8 cellular contexts compared by ENCODE assay signal in the genomic region with DNA sequence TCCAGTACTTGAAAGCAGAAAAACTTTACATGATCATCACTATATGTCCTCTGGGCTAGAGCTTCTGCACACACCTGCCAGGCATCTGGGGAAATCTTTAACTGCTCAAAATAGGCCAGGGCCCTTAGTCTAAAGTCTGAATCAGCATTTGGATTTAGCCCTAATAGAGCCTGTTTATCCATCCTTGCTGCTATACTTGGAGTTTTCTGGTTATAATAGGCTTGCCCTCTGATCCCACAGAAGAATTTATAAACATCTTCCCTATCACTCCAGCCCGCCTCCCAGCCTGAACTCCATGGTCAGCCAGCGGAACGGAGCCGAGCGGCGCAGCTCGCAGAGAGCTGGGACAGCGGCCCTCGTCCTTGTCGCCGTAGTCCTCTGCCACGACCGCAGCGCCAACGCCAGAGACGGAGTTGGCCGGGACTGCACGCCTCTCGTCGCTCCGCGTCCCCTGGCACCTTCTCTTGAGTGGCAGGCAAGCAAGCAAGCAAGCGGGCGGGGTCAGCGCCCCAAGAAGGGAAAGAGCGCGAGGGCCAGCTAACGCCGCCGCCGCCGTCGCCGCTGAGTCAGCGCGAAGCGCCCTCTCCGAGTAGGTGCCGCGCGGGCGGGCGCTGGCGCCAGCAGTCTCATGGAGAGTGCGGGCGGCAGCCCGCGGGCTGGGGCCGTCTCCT. TPM values are rescaled to one million over a fixed set of nuclear protein-coding genes. Genes with fewer than 3 reads are reported as not detected.
A peak's percentile ranks its signal among the peaks of the same experiment; 100 is the strongest.
DNase-seq lines count a peak whose midpoint lies in the region; ATAC-seq and TF ChIP-seq lines count a peak whose summit lies in the region.

No MANE protein-coding gene starts in this region.

- H2BK5ac ChIP-seq in trophoblast cell (ENCODE audit: low read depth, low read length, poor library complexity): peak overlapping the region; percentile 52

- H3K4me3 Mint-ChIP-seq in activated naive CD8-positive, alpha-beta T cell treated with anti-CD3 and anti-CD28 coated beads, Interleukin-2, amount 50 U/mL, for 24 hours: peak overlapping the region; percentile 67

- peaks cover 6% of the 10 kb centered on the region for H3K9me3 Mint-ChIP-seq in activated naive CD8-positive, alpha-beta T cell treated with anti-CD3 and anti-CD28 coated beads, Interleukin-2, amount 50 U/mL, for 24 hours

- peak overlapping the region; percentile 63 for H4K8ac ChIP-seq in trophoblast cell (ENCODE audit: low read depth, low read length)

- no peak for TF ChIP-seq EP300 in transverse colon (IDR thresholded peaks at IDR 0.05; ENCODE audit: low read depth)

- H2BK120ac ChIP-seq in trophoblast cell (ENCODE audit: insufficient read depth, low read length, poor library complexity): peak overlapping the region; percentile 94

- H3K27ac ChIP-seq in BLaER1 treated with 17β-estradiol and CSF1 and Interleukin-3, amounts not matched to agents 10 nM and 100 nM: peak overlapping the region in 4 of 11 experiments; percentile 1 to 47 (median 35); a peak in 5 of 22 replicates
- peak overlapping the region; percentile 30; the same call in 1 of the 2 replicates for H3K27ac ChIP-seq in RWPE1
- H3K27ac ChIP-seq in trophoblast cell (ENCODE audit: low read depth, low read length): no peak overlapping the region
- peak overlapping the region; percentile 35 to 75 (median 54) for H3K27ac ChIP-seq in transverse colon

- ATAC-seq in activated naive CD8-positive, alpha-beta T cell treated with anti-CD3 and anti-CD28 coated beads, Interleukin-2, amount 50 U/mL, for 24 hours: peak; percentile 98
- ATAC-seq in left cardiac atrium (peak; percentile 96 to 99), HG03095 (IDR thresholded peaks at IDR 0.05; ENCODE audit: unreplicated experiment) (no peak)

- H4K12ac ChIP-seq in trophoblast cell (ENCODE audit: low read depth, low read length): peak overlapping the region; percentile 89

- peaks cover 0 to 32% (median 20%) of the 10 kb centered on the region in 11 experiments; a peak in 19 of 22 replicates for H3K27me3 ChIP-seq in BLaER1 treated with 17β-estradiol and CSF1 and Interleukin-3, amounts not matched to agents 10 nM and 100 nM
- H3K27me3 ChIP-seq in trophoblast cell (ENCODE audit: insufficient read depth, low read length) (no peaks in the 10 kb centered on the region), transverse colon (peaks cover 31% of the 10 kb centered on the region)

- CTCF ChIA-PET in RWPE1 (lab: Yijun Ruan, JAX): interaction anchor here (0.6 to 1.7 kb wide), 2 partner anchors 25 to 302 kb away, joined by 3 to 6 read pairs; no protein-coding TSS in a partner anchor

- no peaks in the 10 kb centered on the region for H3K36me3 Mint-ChIP-seq in activated naive CD8-positive, alpha-beta T cell treated with anti-CD3 and anti-CD28 coated beads, Interleukin-2, amount 50 U/mL, for 24 hours (ENCODE audit: low read depth)

- no peak for TF ChIP-seq CTCF in RWPE1 (conservative IDR thresholded peaks at IDR 0.05; ENCODE audit: low read depth)
- peak in 1 of 5 experiments; percentile 6 for TF ChIP-seq CTCF in transverse colon (IDR thresholded peaks at IDR 0.05)

- no peak overlapping the region for H3K23ac ChIP-seq in trophoblast cell (ENCODE audit: low read length)

- peaks cover 0 to 16% (median 6%) of the 10 kb centered on the region in 10 experiments; a peak in 17 of 20 replicates for H3K4me1 ChIP-seq in BLaER1 treated with 17β-estradiol and CSF1 and Interleukin-3, amounts not matched to agents 10 nM and 100 nM
- H3K4me1 ChIP-seq in trophoblast cell (ENCODE audit: control insufficient read depth in 1 of 2, insufficient read depth in 2 of 2, low read length in 2 of 2) (peaks cover 2 to 3% of the 10 kb centered on the region in 2 experiments), transverse colon (peaks cover 0 to 13% (median 5%) of the 10 kb centered on the region in 4 donors)

- no CpG with 5 or more reads among the region's 49 CpGs for WGBS in trophoblast cell (ENCODE audit: extremely low coverage, insufficient coverage, insufficient read length)
- 0 to 6% methylated on average over 7 to 33 of the region's 49 CpGs for WGBS in transverse colon (ENCODE audit: low coverage in 1 of 2), 2 donors

- H3K79me1 ChIP-seq in trophoblast cell (ENCODE audit: low read length): peaks cover 3% of the 10 kb centered on the region

- POLR2A ChIA-PET in RWPE1 (lab: Yijun Ruan, JAX; ENCODE audit: low non-redundant PET): interaction anchor here (0.5 kb wide), 1 partner anchor 21 kb away, joined by 3 read pairs; no protein-coding TSS in a partner anchor

- no peaks in the 10 kb centered on the region for H3K36me3 ChIP-seq in BLaER1 treated with 17β-estradiol and CSF1 and Interleukin-3, amounts not matched to agents 10 nM and 100 nM
- H3K36me3 ChIP-seq in trophoblast cell (ENCODE audit: control insufficient read depth in 1 of 2, insufficient read depth in 2 of 2, low read length in 2 of 2) (no peaks in the 10 kb centered on the region), transverse colon (no peaks in the 10 kb centered on the region)

- peaks cover 12% of the 10 kb centered on the region for H3K4me1 Mint-ChIP-seq in activated naive CD8-positive, alpha-beta T cell treated with anti-CD3 and anti-CD28 coated beads, Interleukin-2, amount 50 U/mL, for 24 hours

- H2AK5ac ChIP-seq in trophoblast cell (ENCODE audit: low read length): no peak overlapping the region

- peaks cover 12 to 32% (median 26%) of the 10 kb centered on the region in 11 experiments for H3K9me3 ChIP-seq in BLaER1 treated with 17β-estradiol and CSF1 and Interleukin-3, amounts not matched to agents 10 nM and 100 nM (replicated peaks in 1 of 11)
- peaks cover 2% of the 10 kb centered on the region for H3K9me3 ChIP-seq in trophoblast cell (ENCODE audit: insufficient read depth, low read depth, low read length)
- peaks cover 4 to 7% of the 10 kb centered on the region in 2 donors for H3K9me3 ChIP-seq in transverse colon

- peak overlapping the region; percentile 99 for H2AFZ ChIP-seq in trophoblast cell (ENCODE audit: insufficient read depth, low read length, poor library complexity)

- peak overlapping the region; percentile 12 for H3K4ac ChIP-seq in trophoblast cell (ENCODE audit: low read depth, low read length)

- H3K4me3 ChIP-seq in BLaER1 treated with 17β-estradiol and CSF1 and Interleukin-3, amounts not matched to agents 10 nM and 100 nM: peak overlapping the region; percentile 27 to 61 (median 47); a peak in 18 of 20 replicates
- H3K4me3 ChIP-seq in trophoblast cell (ENCODE audit: low read depth, low read length) (peak overlapping the region; percentile 73), transverse colon (peak overlapping the region; percentile 22 to 50 (median 28))

- peaks cover 30% of the 10 kb centered on the region for H3K27me3 Mint-ChIP-seq in activated naive CD8-positive, alpha-beta T cell treated with anti-CD3 and anti-CD28 coated beads, Interleukin-2, amount 50 U/mL, for 24 hours

- intact Hi-C loops in left cardiac atrium (cut with DNase I) (no loop called here), transverse colon (cut with DNase I; ENCODE audit: low total_unique reads) (no loop called here)

- DNase-seq in HuH-7 (ENCODE audit: low spot score) (peak; percentile 76), RWPE1 (ENCODE audit: low spot score) (peak; percentile 82), left cardiac atrium (peak; percentile 88), trophoblast cell (peak; percentile 78 to 83), transverse colon (peak; percentile 78)
- peak; percentile 71 for DNase-seq in activated naive CD8-positive, alpha-beta T cell treated with anti-CD3 and anti-CD28 coated beads, Interleukin-2, amount 50 U/mL, for 24 hours

- no peaks in the 10 kb centered on the region for H4K20me1 ChIP-seq in BLaER1 treated with 17β-estradiol and CSF1 and Interleukin-3, amounts not matched to agents 10 nM and 100 nM

- H2BK12ac ChIP-seq in trophoblast cell (ENCODE audit: low read length): peak overlapping the region; percentile 91

- H3K27ac Mint-ChIP-seq in activated naive CD8-positive, alpha-beta T cell treated with anti-CD3 and anti-CD28 coated beads, Interleukin-2, amount 50 U/mL, for 24 hours: no peak overlapping the region

- peak overlapping the region; percentile 6 to 64 (median 46); a peak in 16 of 22 replicates for H3K9ac ChIP-seq in BLaER1 treated with 17β-estradiol and CSF1 and Interleukin-3, amounts not matched to agents 10 nM and 100 nM
- peak overlapping the region; percentile 77 for H3K9ac ChIP-seq in trophoblast cell (ENCODE audit: low read length)

- peak overlapping the region; percentile 91 for H3K18ac ChIP-seq in trophoblast cell (ENCODE audit: low read length)

- peak overlapping the region; percentile 38 to 75 (median 61) for H3K4me2 ChIP-seq in BLaER1 treated with 17β-estradiol and CSF1 and Interleukin-3, amounts not matched to agents 10 nM and 100 nM
- H3K4me2 ChIP-seq in trophoblast cell (ENCODE audit: low read length): peak overlapping the region; percentile 93

- in situ Hi-C loops in transverse colon (cut with MboI; ENCODE audit: low pct_ligation_motif_present in 1 of 4, low pct_unique_long_range_greater_than_20kb in 1 of 4, low sequenced_read_pairs in 3 of 4): no loop called here

- TF ChIP-seq POLR2A in transverse colon (IDR thresholded peaks at IDR 0.05): no peak

- peak overlapping the region; percentile 96 for H3K14ac ChIP-seq in trophoblast cell (ENCODE audit: low read length)

- peak overlapping the region; percentile 90 for H4K91ac ChIP-seq in trophoblast cell (ENCODE audit: low read depth, low read length)

- peaks cover 3% of the 10 kb centered on the region for H3K79me2 ChIP-seq in trophoblast cell (ENCODE audit: control insufficient read depth, insufficient read depth, low read length, poor library complexity)

RNA-seq across cellular contexts. Expression of a gene that starts 25.4 kb away (rescaled TPM):
- total RNA-seq in left cardiac atrium: 1 to 10 TPM; 1.2 to 1.5 TPM
- polyA plus RNA-seq in trophoblast cell (2013): 0.11 TPM in 1 of 2 replicates, not detected in the other
- total RNA-seq in transverse colon: not detected
